1 cellular context compared by ENCODE assay signal in genomic region chr16:30151091-30151490, GRCh38.
TF ChIP-seq lines count a peak whose summit lies in the region.

No MANE protein-coding gene starts in this region.

TF ChIP-seq in HepG2, 621 proteins besides CTCF, POLR2A, EP300 and RAD21:
- TF ChIP-seq ARID5B (CRISPR knock-in tag; IDR thresholded peaks at IDR 0.05), result no peak
- no peak for TF ChIP-seq ATF1 (CRISPR knock-in tag; IDR thresholded peaks at IDR 0.05)
- no peak for TF ChIP-seq MED1 (CRISPR knock-in tag; IDR thresholded peaks at IDR 0.05)
- TF ChIP-seq FOXP4 (CRISPR knock-in tag; IDR thresholded peaks at IDR 0.05), result no peak
- no peak for TF ChIP-seq ZNF484 (CRISPR knock-in tag; IDR thresholded peaks at IDR 0.05; ENCODE audit: borderline replicate concordance, low read depth)
TF ChIP-seq in HepG2: peak in this region for 0.
